ENCODE assay signal across 19 cellular contexts in the genomic region with DNA sequence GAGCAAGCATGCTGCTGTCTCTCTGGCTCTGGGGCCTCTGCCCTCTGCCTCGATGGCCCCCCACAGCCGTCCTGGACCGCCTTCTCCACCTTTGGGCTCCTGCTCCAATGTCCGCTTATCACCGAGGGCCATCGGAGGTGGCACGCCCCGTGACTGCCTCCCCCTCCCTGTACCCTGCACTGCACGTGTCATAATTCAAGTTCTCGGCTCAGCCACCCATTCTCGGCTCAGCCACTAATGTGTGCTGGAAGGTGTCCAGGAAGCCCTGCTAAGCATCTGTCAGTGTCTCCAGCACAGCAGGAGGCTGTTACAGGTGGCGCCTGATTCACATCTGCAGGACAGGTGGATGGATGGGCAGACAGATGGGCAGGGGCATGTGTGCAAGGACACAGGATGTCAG. TPM values are rescaled to one million over a fixed set of nuclear protein-coding genes. Genes with fewer than 3 reads are reported as not detected.
DNase-seq lines count a peak whose midpoint lies in the region; ATAC-seq, FAIRE-seq and TF ChIP-seq lines count a peak whose summit lies in the region.
"Had no signal": no experiment of that assay in that cellular context is flagged by ENCODE, and none has a peak within 500 bp of the region (broad histone marks: within the 10 kb centered on the region; RNA-seq: fewer than 3 reads in every experiment).

No MANE protein-coding gene starts in this region.

- H3K79me2 ChIP-seq in GM23248 (ENCODE audit: insufficient read depth), result no peaks in the 10 kb centered on the region

- no peak for FAIRE-seq in H54 (lab: Jason Lieb, UNC)
- FAIRE-seq: D721Med, HTR-8/SVneo had no signal

- 9 to 13% methylated on average over 12 of the region's 12 CpGs for WGBS in GM23248 (ENCODE audit: low coverage in 1 of 2, low lambda C conversion rate in 2 of 2, missing lambda C conversion rate in 2 of 2), 2 experiments

- H3K9ac ChIP-seq in GM23248, result no peak overlapping the region

- no peaks in the 10 kb centered on the region for H3F3A ChIP-seq in GM23248 (ENCODE audit: insufficient read depth)

- no peaks in the 10 kb centered on the region for H3K9me3 ChIP-seq in GM23248 (ENCODE audit: low read depth)

- H3K4me1 Mint-ChIP-seq in brain, result peaks cover 39% of the 10 kb centered on the region
- H3K4me1 Mint-ChIP-seq: nephron had no signal

- peak overlapping the region in 4 of 5 experiments; percentile 40 to 93 (median 71) for H3K27ac Mint-ChIP-seq in brain
- H3K27ac Mint-ChIP-seq: activated naive CD4-positive, alpha-beta T cell treated with anti-CD3 and anti-CD28 coated beads for 36 hours; dendritic cell treated with granulocyte-macrophage colony-stimulating factor and Interleukin-4, amounts not matched to agents 40 ng/mL and 50 ng/mL, for 4 days; nephron had no signal

- H3K4me2 ChIP-seq in GM23248 (ENCODE audit: unreplicated experiment), result no peak overlapping the region

- H3K27ac ChIP-seq in GM23248, result no peak overlapping the region
- H3K27ac ChIP-seq: brain microvascular endothelial cell had no signal

- no peaks in the 10 kb centered on the region for H3K9me3 Mint-ChIP-seq in brain
- H3K9me3 Mint-ChIP-seq: activated naive CD4-positive, alpha-beta T cell treated with anti-CD3 and anti-CD28 coated beads for 36 hours; dendritic cell treated with granulocyte-macrophage colony-stimulating factor and Interleukin-4, amounts not matched to agents 40 ng/mL and 50 ng/mL, for 4 days; nephron had no signal

- H3K4me3 Mint-ChIP-seq in brain, result peak overlapping the region in 1 of 5 experiments; percentile 30
- H3K4me3 Mint-ChIP-seq: activated naive CD4-positive, alpha-beta T cell treated with anti-CD3 and anti-CD28 coated beads for 36 hours; dendritic cell treated with granulocyte-macrophage colony-stimulating factor and Interleukin-4, amounts not matched to agents 40 ng/mL and 50 ng/mL, for 4 days; nephron had no signal

- ATAC-seq in sciatic nerve, result no peak
- ATAC-seq: Right ventricle myocardium inferior had no signal

- no peaks in the 10 kb centered on the region for H3K9me2 ChIP-seq in GM23248 (ENCODE audit: insufficient read depth)

- TF ChIP-seq POLR2A in H54 (IDR thresholded peaks at IDR 0.05; ENCODE audit: low read depth, low read length), result no peak

- intact Hi-C loops in sciatic nerve (cut with DNase I), result no loop called here

- H3K27me3 Mint-ChIP-seq in brain, result no peaks in the 10 kb centered on the region

- peaks cover 47% of the 10 kb centered on the region for H3K27me3 ChIP-seq in GM23248 (replicated peaks; ENCODE audit: insufficient read depth)

- H3K36me3 ChIP-seq in GM23248 (ENCODE audit: low read depth), result no peaks in the 10 kb centered on the region
- H3K36me3 ChIP-seq: brain microvascular endothelial cell had no signal

- H3K36me3 Mint-ChIP-seq in brain, result no peaks in the 10 kb centered on the region

- no peaks in the 10 kb centered on the region for H4K20me1 ChIP-seq in GM23248 (ENCODE audit: insufficient read depth)

- no peaks in the 10 kb centered on the region for H3K4me1 ChIP-seq in GM23248 (ENCODE audit: insufficient read depth)

- H3K4me3 ChIP-seq in GM23248, result no peak overlapping the region
- H3K4me3 ChIP-seq: lung had no signal

- DNase-seq in DMS 273 treated with DMSO at 0.1 percent for 48 hours (lab: John Stamatoyannopoulos, UW) (peak; percentile 87), NCI-H1436 (lab: John Stamatoyannopoulos, UW) (peak; percentile 69), NCI-H345 treated with DMSO at 0.1 percent for 48 hours (lab: John Stamatoyannopoulos, UW; ENCODE audit: unreplicated experiment) (peak; percentile 95), GM23248 (no peak), H54 (ENCODE audit: insufficient read length, low spot score) (no peak), putamen (ENCODE audit: low spot score) (no peak), sciatic nerve (ENCODE audit: low spot score) (no peak)
- DNase-seq: activated CD4-positive, CD25-positive, alpha-beta regulatory T cell treated with anti-CD3 and anti-CD28 coated beads, Interleukin-2, amount 50 U/mL, for 72 hours; activated naive CD4-positive, alpha-beta T cell treated with anti-CD3 and anti-CD28 coated beads for 36 hours; brain microvascular endothelial cell had no signal

- no peak overlapping the region for H2AFZ ChIP-seq in GM23248

- no peak for TF ChIP-seq CTCF in brain (conservative IDR thresholded peaks at IDR 0.05)

- in situ Hi-C loops in GM23248 (cut with MboI), result no loop called here

RNA-seq across cellular contexts. Expression of a gene that starts 45.5 kb away (rescaled TPM):
- polyA plus RNA-seq in brain (ENCODE audit: insufficient read depth, low read depth, low replicate concordance) (19.0 TPM), GM23248 (2016; fragmentation: Nextera tagmentation; extraction: Ambion mirVana) (0.08 TPM in 1 of 2 replicates, not detected in the other)
- total RNA-seq in GM23248 (2014; rRNA removed; shearing (Covaris generic)), result not detected in 2 replicates
- not detected for total RNA-seq in sciatic nerve

RNA-seq across cellular contexts. Expression of a gene that starts 47.9 kb away (rescaled TPM):
- polyA plus RNA-seq in brain (ENCODE audit: insufficient read depth, low read depth, low replicate concordance) (29.7 TPM), GM23248 (2016; fragmentation: Nextera tagmentation; extraction: Ambion mirVana) (16.3 and 20.2 TPM in 2 replicates)
- 15.7 and 16.9 TPM in 2 replicates for total RNA-seq in GM23248 (2014; rRNA removed; shearing (Covaris generic))
- total RNA-seq in sciatic nerve, result 18.9 TPM

RNA-seq across cellular contexts. Expression of a gene that starts 54.4 kb away (rescaled TPM):
- polyA plus RNA-seq in brain (ENCODE audit: insufficient read depth, low read depth, low replicate concordance) (0.12 TPM), GM23248 (2016; fragmentation: Nextera tagmentation; extraction: Ambion mirVana) (not detected in 2 replicates)
- total RNA-seq in GM23248 (2014; rRNA removed; shearing (Covaris generic)), result not detected in 2 replicates
- total RNA-seq in sciatic nerve, result not detected
- total RNA-seq: activated naive CD4-positive, alpha-beta T cell treated with anti-CD3 and anti-CD28 coated beads for 36 hours; lung; Right ventricle myocardium inferior; T-helper 2 cell treated with Interferon-gamma antibody and Interleukin-4, amounts not matched to agents 100 ng/mL and 5 ng/mL, for 36 hours had no signal
- polyA plus RNA-seq: esophagus, lung had no signal

Comparison
In these comparisons a context has a peak if more than half of its experiments do, and no peak if none do; other contexts are left out.
1. DNase-seq: peak in DMS 273 treated with DMSO at 0.1 percent for 48 hours (single experiment), NCI-H1436 (single experiment) and NCI-H345 treated with DMSO at 0.1 percent for 48 hours (single experiment); none in GM23248 (single experiment), H54 (single experiment), putamen (single experiment) and sciatic nerve (single experiment).